1 cellular context compared by ENCODE assay signal in genomic region chr2:119744335-119744939, GRCh38.
TF ChIP-seq lines count a peak whose summit lies in the region.

No MANE protein-coding gene starts in this region.

TF ChIP-seq in SK-N-SH, 30 proteins besides CTCF, POLR2A, EP300 and RAD21 (continued from another document):
- TF ChIP-seq RFX5 (IDR thresholded peaks at IDR 0.05; ENCODE audit: low read length) (no peak), IRF3 (IDR thresholded peaks at IDR 0.05; ENCODE audit: low read depth, low read length) (no peak), FOXJ3 (CRISPR knock-in tag; IDR thresholded peaks at IDR 0.05) (no peak), ZBTB33 (IDR thresholded peaks at IDR 0.05; ENCODE audit: borderline replicate concordance, low read depth) (no peak), YY1 (IDR thresholded peaks at IDR 0.05; ENCODE audit: low read depth) (no peak), ELF1 (IDR thresholded peaks at IDR 0.05) (no peak), MAX (IDR thresholded peaks at IDR 0.05; ENCODE audit: low read depth) (0 out of 2 replicates have a peak, but pooled peaks have one; percentile 42), TEAD4 (IDR thresholded peaks at IDR 0.05; ENCODE audit: borderline replicate concordance, insufficient read depth) (peak; percentile 50; the same call in 1 of the 2 replicates), SMC3 (IDR thresholded peaks at IDR 0.05; ENCODE audit: low read depth, low read length) (no peak), JUND (IDR thresholded peaks at IDR 0.05) (peak; percentile 86), CHD2 (IDR thresholded peaks at IDR 0.05; ENCODE audit: low read length, partially characterized antibody) (no peak)
TF ChIP-seq in SK-N-SH: peak in this region for 10.
